9 cellular contexts compared by ENCODE assay signal in genomic region chr9:79026311-79026710, GRCh38.
A peak's percentile ranks its signal among the peaks of the same experiment; 100 is the strongest.
DNase-seq lines count a peak whose midpoint lies in the region; ATAC-seq, FAIRE-seq and TF ChIP-seq lines count a peak whose summit lies in the region.
"Had no signal": no experiment of that assay in that cellular context is flagged by ENCODE, and none has a peak within 500 bp of the region (broad histone marks: within the 10 kb centered on the region; RNA-seq: fewer than 3 reads in every experiment).

No MANE protein-coding gene starts in this region.

- H3K4me1 Mint-ChIP-seq in memory B cell = peaks cover 6% of the 10 kb centered on the region

- in situ Hi-C loops in GM13976 (cut with MboI; ENCODE audit: low sequenced_read_pairs, unreplicated experiment) = no loop called here

- no peaks in the 10 kb centered on the region for H3K4me1 ChIP-seq in pancreas

- H3K27me3 ChIP-seq in pancreas = no peaks in the 10 kb centered on the region
- H3K27me3 ChIP-seq: SJCRH30 had no signal

- no peak for FAIRE-seq in pancreas (lab: Jason Lieb, UNC)

- TF ChIP-seq CTCF in GM13976 (IDR thresholded peaks at IDR 0.05; ENCODE audit: borderline replicate concordance, control extremely low read depth, extremely low read depth, insufficient read depth, missing control alignments) (no peak), pancreas (IDR thresholded peaks at IDR 0.05) (no peak)

- H3K4me3 ChIP-seq in pancreas = no peak overlapping the region
- H3K4me3 ChIP-seq: SJCRH30 had no signal

- peak; percentile 51 for DNase-seq in NCI-H2196 (lab: John Stamatoyannopoulos, UW; ENCODE audit: unreplicated experiment)
- DNase-seq in memory B cell (ENCODE audit: low spot score in 2 of 2) = no peak
- DNase-seq in NCI-H446 (lab: John Stamatoyannopoulos, UW) = no peak
- no peak for DNase-seq in GM13976 (ENCODE audit: low spot score)
- no peak for DNase-seq in cerebellum (ENCODE audit: low spot score)
- DNase-seq in pancreas = no peak

- H3K4me3 Mint-ChIP-seq in memory B cell = peak overlapping the region; percentile 59

- H3K36me3 ChIP-seq in pancreas = no peaks in the 10 kb centered on the region
- H3K36me3 ChIP-seq: SJCRH30 had no signal

- no peaks in the 10 kb centered on the region for H3K9me3 Mint-ChIP-seq in memory B cell

- H3K27ac ChIP-seq in pancreas = no peak overlapping the region
- H3K27ac ChIP-seq: SJCRH30 had no signal

- H3K27me3 Mint-ChIP-seq in memory B cell = no peaks in the 10 kb centered on the region

- 49 to 50% methylated on average over 3 of the region's 3 CpGs for WGBS in pancreas, 2 donors

- H3K27ac Mint-ChIP-seq in memory B cell = peak overlapping the region; percentile 1

- H3K36me3 Mint-ChIP-seq in memory B cell = no peaks in the 10 kb centered on the region

- ATAC-seq in GM18873 (IDR thresholded peaks at IDR 0.05; ENCODE audit: low FRiP score, unreplicated experiment) (peak; percentile 91), HG02885 (IDR thresholded peaks at IDR 0.05; ENCODE audit: poor library complexity, unreplicated experiment) (peak; percentile 59), memory B cell (ENCODE audit: low read depth) (peak; percentile 32), pancreas (no peak)

- H3K9me3 ChIP-seq in pancreas = no peaks in the 10 kb centered on the region

- intact Hi-C loops in pancreas (cut with DNase I) = no loop called here

Comparison
In these comparisons a context has a peak if more than half of its experiments do, and no peak if none do; other contexts are left out.
1. ATAC-seq: peak in GM18873 (single experiment), HG02885 (single experiment) and memory B cell (single experiment); none in pancreas (0 of 4).